Comparison of ENCODE assay signal across 8 cellular contexts in genomic region chr2:192029089-192029488, GRCh38.
A peak's percentile ranks its signal among the peaks of the same experiment; 100 is the strongest.
DNase-seq lines count a peak whose midpoint lies in the region; ATAC-seq, FAIRE-seq and TF ChIP-seq lines count a peak whose summit lies in the region.

No MANE protein-coding gene starts in this region.

- ATAC-seq in HG03060 (IDR thresholded peaks at IDR 0.05; ENCODE audit: low read depth, unreplicated experiment) (peak; percentile 68), WTC11 (peak; percentile 92), GM21737 (IDR thresholded peaks at IDR 0.05; ENCODE audit: unreplicated experiment) (no peak)

- DNase-seq in stimulated activated CD4-positive, alpha-beta T cell treated with anti-CD3 and anti-CD28 coated beads, Interleukin-1b, Interleukin-23, amount 100 ng/mL, for 48 hours, result peak; percentile 13
- no peak for DNase-seq in stimulated activated CD4-positive, alpha-beta T cell treated with anti-CD3 and anti-CD28 coated beads, Interleukin-2, amount 100 ng/mL, for 48 hours
- peak; percentile 67 for DNase-seq in WTC11 (ENCODE audit: low spot score)
- peak; percentile 13 for DNase-seq in urothelium cell line (ENCODE audit: low spot score)
- DNase-seq in activated effector memory CD4-positive, alpha-beta T cell treated with Interleukin-2 at 50 U/mL for 16 hours, result no peak
- no peak for DNase-seq in UCSD-AML1 (lab: John Stamatoyannopoulos, UW; ENCODE audit: unreplicated experiment)

- no peak overlapping the region for H3K27ac Mint-ChIP-seq in WTC11

- H3K9me3 Mint-ChIP-seq in WTC11, result peaks cover 12% of the 10 kb centered on the region

- no peaks in the 10 kb centered on the region for H3K36me3 Mint-ChIP-seq in WTC11

- POLR2A ChIA-PET in WTC11 (lab: Charles Lee), result no interaction called here

- H3K27me3 Mint-ChIP-seq in WTC11 (ENCODE audit: low read depth), result no peaks in the 10 kb centered on the region

- H3K4me3 Mint-ChIP-seq in WTC11, result no peak overlapping the region

- H3K4me1 Mint-ChIP-seq in WTC11, result peaks cover 39% of the 10 kb centered on the region

- CTCF ChIA-PET in WTC11 (lab: Charles Lee), result interaction anchor here (0.7 to 1.7 kb wide), 9 partner anchors 10 to 165 kb away, joined by 3 to 12 read pairs (median 5); partner anchors contain the start of gene TMEFF2

- peak; percentile 41; the same call in 1 of the 2 replicates for TF ChIP-seq CTCF in WTC11 (IDR thresholded peaks at IDR 0.05)

- FAIRE-seq in urothelium cell line (lab: Jason Lieb, UNC), result no peak

TF ChIP-seq in WTC11, 78 proteins besides CTCF, POLR2A, EP300 and RAD21:
- TF ChIP-seq CREB1 (CRISPR knock-in tag; IDR thresholded peaks at IDR 0.05) (no peak), SMAD4 (CRISPR knock-in tag; IDR thresholded peaks at IDR 0.05) (no peak), SMAD3 (CRISPR knock-in tag; IDR thresholded peaks at IDR 0.05; ENCODE audit: borderline replicate concordance) (no peak), PRRX2 (CRISPR knock-in tag; IDR thresholded peaks at IDR 0.05) (no peak), MAX (CRISPR knock-in tag; IDR thresholded peaks at IDR 0.05) (no peak), JUN (CRISPR knock-in tag; IDR thresholded peaks at IDR 0.05) (no peak), E2F5 (CRISPR knock-in tag; IDR thresholded peaks at IDR 0.05) (no peak), JAZF1 (CRISPR knock-in tag; IDR thresholded peaks at IDR 0.05) (no peak), NFE2L1 (CRISPR knock-in tag; IDR thresholded peaks at IDR 0.05) (no peak)
- TF ChIP-seq, protein P1, sequence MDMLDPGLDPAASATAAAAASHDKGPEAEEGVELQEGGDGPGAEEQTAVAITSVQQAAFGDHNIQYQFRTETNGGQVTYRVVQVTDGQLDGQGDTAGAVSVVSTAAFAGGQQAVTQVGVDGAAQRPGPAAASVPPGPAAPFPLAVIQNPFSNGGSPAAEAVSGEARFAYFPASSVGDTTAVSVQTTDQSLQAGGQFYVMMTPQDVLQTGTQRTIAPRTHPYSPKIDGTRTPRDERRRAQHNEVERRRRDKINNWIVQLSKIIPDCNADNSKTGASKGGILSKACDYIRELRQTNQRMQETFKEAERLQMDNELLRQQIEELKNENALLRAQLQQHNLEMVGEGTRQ (CRISPR knock-in tag; IDR thresholded peaks at IDR 0.05), result no peak

Comparison
In these comparisons a context has a peak if more than half of its experiments do, and no peak if none do; other contexts are left out.
1. DNase-seq: peak in stimulated activated CD4-positive, alpha-beta T cell treated with anti-CD3 and anti-CD28 coated beads, Interleukin-1b, Interleukin-23, amount 100 ng/mL, for 48 hours (single experiment), WTC11 (single experiment) and urothelium cell line (single experiment); none in stimulated activated CD4-positive, alpha-beta T cell treated with anti-CD3 and anti-CD28 coated beads, Interleukin-2, amount 100 ng/mL, for 48 hours (0 of 2), activated effector memory CD4-positive, alpha-beta T cell treated with Interleukin-2 at 50 U/mL for 16 hours (single experiment) and UCSD-AML1 (single experiment).